Comparison of ENCODE assay signal across 13 cellular contexts in the genomic region with DNA sequence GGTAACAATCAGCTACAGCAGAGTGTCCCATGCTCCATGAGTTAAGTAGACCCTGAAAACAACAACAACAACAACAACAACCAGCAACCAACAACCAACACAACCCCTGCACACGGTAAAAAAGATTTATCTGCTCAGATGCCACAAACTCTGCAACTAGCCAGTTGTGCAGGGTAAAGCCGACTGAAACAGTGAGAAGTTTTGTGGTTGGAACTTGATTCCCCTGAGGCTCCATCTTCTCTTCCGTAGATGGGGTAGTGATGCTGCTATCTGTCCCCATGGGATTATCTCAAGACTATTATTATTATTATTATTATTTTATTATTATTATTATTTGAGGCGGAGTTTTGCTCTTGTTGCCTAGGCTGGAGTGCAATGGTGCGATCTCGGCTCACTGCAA. TPM values are rescaled to one million over a fixed set of nuclear protein-coding genes. Genes with fewer than 3 reads are reported as not detected.
DNase-seq lines count a peak whose midpoint lies in the region; ATAC-seq, FAIRE-seq and TF ChIP-seq lines count a peak whose summit lies in the region.
"Had no signal": no experiment of that assay in that cellular context is flagged by ENCODE, and none has a peak within 500 bp of the region (broad histone marks: within the 10 kb centered on the region; RNA-seq: fewer than 3 reads in every experiment).

No MANE protein-coding gene starts in this region.

- intact Hi-C loops in GM12878 (cut with micrococcal nuclease; ENCODE audit: unreplicated experiment) = no loop called here
- intact Hi-C loops in CD8-positive, alpha-beta T cell (cut with DNase I, micrococcal nuclease) = no loop called here

- peak; percentile 89 for DNase-seq in GM12878 (ENCODE audit: low read depth, low spot score)
- no peak for DNase-seq in SW480 (ENCODE audit: low spot score)
- DNase-seq in activated effector memory CD4-positive, alpha-beta T cell treated with anti-CD3 and anti-CD28 coated beads, Interleukin-2, amount 50 U/mL, for 16 hours = no peak
- DNase-seq in OCI-M2 (lab: John Stamatoyannopoulos, UW; ENCODE audit: unreplicated experiment) = no peak
- DNase-seq in CD8-positive, alpha-beta T cell = no peak
- DNase-seq: activated naive CD8-positive, alpha-beta T cell treated with anti-CD3 and anti-CD28 coated beads for 36 hours; CD4-positive, alpha-beta memory T cell; heart left ventricle; NCI-H226; stimulated activated naive CD4-positive, alpha-beta T cell had no signal

- BruUV-seq in GM12878 (replicated peaks; lab: Mats Ljungman, UMichigan) = no TSS peak

- H3K4me2 ChIP-seq in GM12878 (ENCODE audit: control insufficient read depth, insufficient read depth) = peak overlapping the region; percentile 99

- WGBS in GM12878 (ENCODE audit: insufficient coverage, insufficient replicate concordance, low lambda C conversion rate, missing lambda C conversion rate) = under 1% methylated on average over 6 of the region's 6 CpGs

- TF ChIP-seq POLR2A in GM12878 (IDR thresholded peaks at IDR 0.05; ENCODE audit: low read depth, low read length) = no peak

- H3K4me1 Mint-ChIP-seq in CD8-positive, alpha-beta T cell (ENCODE audit: low read depth) = no peaks in the 10 kb centered on the region

- no peak for TF ChIP-seq RAD21 in GM12878 (IDR thresholded peaks at IDR 0.05; ENCODE audit: insufficient read depth, low read depth, low read length)

- H3K9me3 ChIP-seq in GM12878 (replicated peaks; ENCODE audit: control insufficient read depth, insufficient read depth, low read length) = no peaks in the 10 kb centered on the region
- no peaks in the 10 kb centered on the region for H3K9me3 ChIP-seq in CD8-positive, alpha-beta T cell (ENCODE audit: low read length)
- H3K9me3 ChIP-seq: heart left ventricle had no signal

- CTCF ChIA-PET in GM12878 (lab: Yijun Ruan, JAX) = interaction anchor here (0.7 to 2.2 kb wide), 8 partner anchors 10 to 505 kb away, joined by 3 to 19 read pairs (median 4); no protein-coding TSS in a partner anchor
- CTCF ChIA-PET in CD8-positive, alpha-beta T cell (lab: Charles Lee) = no interaction called here

- peak overlapping the region; percentile 68 for H3K27ac ChIP-seq in GM12878 (ENCODE audit: control insufficient read depth, insufficient read depth)
- H3K27ac ChIP-seq in CD8-positive, alpha-beta T cell (ENCODE audit: low read depth, low read length) = no peak overlapping the region
- H3K27ac ChIP-seq: heart left ventricle had no signal

- no peak overlapping the region for H3K27ac Mint-ChIP-seq in CD8-positive, alpha-beta T cell
- H3K27ac Mint-ChIP-seq: activated naive CD8-positive, alpha-beta T cell treated with anti-CD3 and anti-CD28 coated beads for 36 hours; CD4-positive, alpha-beta memory T cell had no signal

- H2AFZ ChIP-seq in GM12878 (ENCODE audit: control insufficient read depth, low read depth, low read length) = no peak overlapping the region

- SMC1A ChIA-PET in GM12878 (lab: Charles Lee; ENCODE audit: uncharacterized antibody, unreplicated experiment) = interaction anchor here (0.7 to 3.2 kb wide), 17 partner anchors 8 to 270 kb away, joined by 3 to 20 read pairs (median 5); no protein-coding TSS in a partner anchor

- no peaks in the 10 kb centered on the region for H3K9me3 Mint-ChIP-seq in CD8-positive, alpha-beta T cell
- H3K9me3 Mint-ChIP-seq: activated naive CD8-positive, alpha-beta T cell treated with anti-CD3 and anti-CD28 coated beads for 36 hours had no signal

- H3K4me3 ChIP-seq in GM12878 = peak overlapping the region; percentile 58; the same call in 1 of the 2 replicates
- H3K4me3 ChIP-seq in CD8-positive, alpha-beta T cell (ENCODE audit: low read depth, low read length) = no peak overlapping the region

- H4K20me1 ChIP-seq in GM12878 (ENCODE audit: control insufficient read depth, insufficient read depth) = no peaks in the 10 kb centered on the region

- POLR2A ChIA-PET in GM12878 (lab: Charles Lee) = interaction anchor here (1.0 to 1.5 kb wide), 3 partner anchors 8 to 191 kb away, joined by 3 to 4 read pairs (median 4); no protein-coding TSS in a partner anchor
- POLR2A ChIA-PET in CD8-positive, alpha-beta T cell (lab: Charles Lee) = no interaction called here

- ATAC-seq in GM18858 (IDR thresholded peaks at IDR 0.05; ENCODE audit: unreplicated experiment) (peak; percentile 36), GM21528 (IDR thresholded peaks at IDR 0.05; ENCODE audit: low FRiP score, unreplicated experiment) (peak; percentile 47), HG03103 (IDR thresholded peaks at IDR 0.05; ENCODE audit: low read depth, unreplicated experiment) (peak; percentile 48), GM12878 (peak; percentile 78)
- no peak for ATAC-seq in CD8-positive, alpha-beta T cell
- ATAC-seq: heart left ventricle had no signal

- H3K27me3 Mint-ChIP-seq in CD8-positive, alpha-beta T cell (ENCODE audit: low read depth) = peaks cover 9% of the 10 kb centered on the region

- RAD21 ChIA-PET in GM12878 (lab: Charles Lee; ENCODE audit: unreplicated experiment) = interaction anchor here (0.9 to 2.7 kb wide), 11 partner anchors 18 to 269 kb away, joined by 3 to 37 read pairs (median 6); a partner anchor contains a TSS

- no peak overlapping the region for H3K4me3 Mint-ChIP-seq in CD8-positive, alpha-beta T cell
- H3K4me3 Mint-ChIP-seq: activated naive CD8-positive, alpha-beta T cell treated with anti-CD3 and anti-CD28 coated beads for 36 hours; CD4-positive, alpha-beta memory T cell had no signal

- TF ChIP-seq CTCF in GM12878 (IDR thresholded peaks at IDR 0.05 in 2 of 3, conservative IDR thresholded peaks at IDR 0.05 in 1 of 3; ENCODE audit: control insufficient read depth in 2 of 3, extremely low read depth in 1 of 3, insufficient read depth in 1 of 3, low read depth in 3 of 3, low read length in 3 of 3) = no peak
- TF ChIP-seq CTCF in CD8-positive, alpha-beta T cell (IDR thresholded peaks at IDR 0.05) = no peak

- no peaks in the 10 kb centered on the region for H3K36me3 ChIP-seq in GM12878 (ENCODE audit: control insufficient read depth in 2 of 2, insufficient read depth in 2 of 2, low read length in 1 of 2)
- H3K36me3 ChIP-seq in CD8-positive, alpha-beta T cell (ENCODE audit: insufficient read depth, low read length) = no peaks in the 10 kb centered on the region
- H3K36me3 ChIP-seq: heart left ventricle had no signal

- no peaks in the 10 kb centered on the region for H3K79me2 ChIP-seq in GM12878 (ENCODE audit: control insufficient read depth, insufficient read depth, low read length)

- H3K9ac ChIP-seq in GM12878 (ENCODE audit: control insufficient read depth, insufficient read depth, low read length) = peak overlapping the region; percentile 59; the same call in 1 of the 2 replicates

- no peaks in the 10 kb centered on the region for H3K27me3 ChIP-seq in GM12878 (replicated peaks in 1 of 2; ENCODE audit: control insufficient read depth in 2 of 2, insufficient read depth in 2 of 2, low read length in 1 of 2)
- no peaks in the 10 kb centered on the region for H3K27me3 ChIP-seq in CD8-positive, alpha-beta T cell (ENCODE audit: insufficient read depth, low read length)
- H3K27me3 ChIP-seq: heart left ventricle had no signal

- FAIRE-seq in GM12878 (lab: Jason Lieb, UNC) = peak; percentile 65

- no peaks in the 10 kb centered on the region for H3K36me3 Mint-ChIP-seq in CD8-positive, alpha-beta T cell
- H3K36me3 Mint-ChIP-seq: activated naive CD8-positive, alpha-beta T cell treated with anti-CD3 and anti-CD28 coated beads for 36 hours; CD4-positive, alpha-beta memory T cell had no signal

- peak; percentile 43 to 58; a peak in 1 of 4 replicates for TF ChIP-seq EP300 in GM12878 (IDR thresholded peaks at IDR 0.05; ENCODE audit: borderline replicate concordance in 1 of 2, control insufficient read depth in 1 of 2, low read depth in 2 of 2, low read length in 2 of 2)

- in situ Hi-C loops in GM12878 (cut with MboI) = no loop called here

- H3K4me1 ChIP-seq in GM12878 (ENCODE audit: control insufficient read depth, insufficient read depth, low read length) = peaks cover 27% of the 10 kb centered on the region
- H3K4me1 ChIP-seq in CD8-positive, alpha-beta T cell (ENCODE audit: insufficient read depth, low read length) = no peaks in the 10 kb centered on the region

TF ChIP-seq in GM12878, 131 proteins besides CTCF, POLR2A, EP300 and RAD21 (continues in another document):
- TF ChIP-seq JUNB (IDR thresholded peaks at IDR 0.05) (no peak), PBX3 (IDR thresholded peaks at IDR 0.05; ENCODE audit: insufficient replicate concordance, low read depth, low read length) (no peak), RCOR1 (conservative IDR thresholded peaks at IDR 0.05; ENCODE audit: low read depth, low read length) (no peak), PAX5 (IDR thresholded peaks at IDR 0.05; ENCODE audit: borderline replicate concordance, low read depth, low read length) (0 out of 2 replicates have a peak, but pooled peaks have one; percentile 51), DPF2 (IDR thresholded peaks at IDR 0.05) (0 out of 2 replicates have a peak, but pooled peaks have one; percentile 17), CBX5 (IDR thresholded peaks at IDR 0.05; ENCODE audit: low read depth) (no peak)

RNA-seq across cellular contexts. Expression of gene RAPGEF2, which starts 50.6 kb away (rescaled TPM):
- 63.3 and 67.6 TPM in 2 replicates for total RNA-seq in GM12878 (2013; cell fraction: nucleolus; rRNA removed)
- total RNA-seq in GM12878 (2014; rRNA removed) = 3.7 and 5.6 TPM in 2 replicates
- total RNA-seq in GM12878 (2014; rRNA removed; fragmentation: Illumina TruSeq; extraction: Trizol) = 3.9 and 4.3 TPM in 2 replicates
- total RNA-seq in GM12878 (2021) = 2.6 TPM in 2 replicates
- polyA plus RNA-seq in GM12878 (2011; ENCODE audit: low read depth) = 18.5 TPM
- polyA plus RNA-seq in GM12878 (2011; rRNA removed) = 23.7 and 24.0 TPM in 2 replicates
- 14.8 and 17.0 TPM in 2 replicates for polyA plus RNA-seq in GM12878 (2011; cell fraction: cytosol; rRNA removed)
- 22.8 and 28.1 TPM in 2 replicates for polyA plus RNA-seq in GM12878 (2011; cell fraction: nucleus; rRNA removed)
- 21.3 and 22.6 TPM in 2 replicates for polyA plus RNA-seq in GM12878 (2012)
- polyA plus RNA-seq in GM12878 (2014; fragmentation: Illumina TruSeq; extraction: Trizol) = 3.9 and 4.0 TPM in 2 replicates
- under 1 TPM; 0.31 to 0.44 TPM for polyA plus RNA-seq in GM12878 (2014; fragmentation: Nextera tagmentation; extraction: Ambion mirVana)
- polyA plus RNA-seq in GM12878 (2014; rRNA removed) = 2.0 and 3.2 TPM in 2 replicates
- under 1 TPM; 0.54 to 0.67 TPM for polyA plus RNA-seq in GM12878 (2016; fragmentation: Nextera tagmentation; extraction: Ambion mirVana)
- 51.5 and 62.2 TPM in 2 replicates for polyA minus RNA-seq in GM12878 (2011; rRNA and poly(A)+ RNA removed)
- 9.5 and 12.0 TPM in 2 replicates for polyA minus RNA-seq in GM12878 (2011; cell fraction: cytosol; rRNA and poly(A)+ RNA removed)
- polyA minus RNA-seq in GM12878 (2011; cell fraction: nucleus; rRNA and poly(A)+ RNA removed) = 30.8 and 41.6 TPM in 2 replicates
- 10 to 100 TPM; 24.1 to 25.8 TPM for total RNA-seq in CD8-positive, alpha-beta T cell
